ENCODE assay signal across 8 cellular contexts in the genomic region with DNA sequence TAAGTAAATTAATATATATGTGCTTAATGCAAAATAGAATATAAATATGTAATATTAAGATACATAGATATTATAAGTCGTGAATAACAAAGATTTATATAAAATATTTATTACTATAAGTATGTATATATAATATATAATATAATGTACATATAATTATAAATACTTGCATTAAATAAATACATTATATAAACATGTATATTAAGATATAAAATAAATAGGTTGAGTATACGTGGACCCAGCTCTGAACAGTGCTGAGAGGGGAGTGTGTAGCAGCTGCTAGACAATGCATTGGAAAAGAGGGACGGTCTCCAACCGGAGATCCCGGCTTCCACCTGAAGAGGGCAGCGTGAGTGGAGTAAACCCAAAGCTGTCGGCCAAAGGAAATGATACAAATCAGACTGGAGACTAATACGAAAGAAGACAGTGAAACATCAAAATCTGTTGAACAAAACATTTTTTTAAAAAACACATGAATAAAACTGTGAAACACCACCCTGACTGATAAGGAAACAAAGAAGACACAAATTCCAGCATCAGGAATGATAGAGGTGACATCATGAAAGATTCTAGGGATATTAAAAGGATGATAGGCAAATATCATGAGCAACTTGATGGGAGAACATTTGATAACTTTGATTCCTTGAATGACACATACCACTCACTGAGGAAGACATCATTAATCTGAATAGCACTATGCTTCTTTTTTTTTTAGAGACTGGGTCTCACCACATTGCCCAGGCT.
A peak's percentile ranks its signal among the peaks of the same experiment; 100 is the strongest.
DNase-seq lines count a peak whose midpoint lies in the region; ATAC-seq and TF ChIP-seq lines count a peak whose summit lies in the region.

No MANE protein-coding gene starts in this region.

- no peaks in the 10 kb centered on the region for H3K9me3 Mint-ChIP-seq in osteocyte (ENCODE audit: unreplicated experiment)

- no peak overlapping the region for H4K8ac ChIP-seq in neuronal stem cell (ENCODE audit: low read depth, low read length)

- H2BK5ac ChIP-seq in neuronal stem cell (ENCODE audit: low read length), result no peak overlapping the region

- WGBS in upper lobe of left lung, 2 donors, result 18% methylated on average over 8 of the region's 8 CpGs
- no CpG with 5 or more reads among the region's 8 CpGs for WGBS in neuronal stem cell (ENCODE audit: extremely low coverage in 2 of 2, insufficient read length in 2 of 2, insufficient replicate concordance in 1 of 2), 2 donors

- H3K27me3 Mint-ChIP-seq in osteocyte (ENCODE audit: unreplicated experiment), result no peaks in the 10 kb centered on the region

- peak; percentile 26 for DNase-seq in Caki2 (ENCODE audit: low read depth)
- peak; percentile 42 for DNase-seq in RKO (ENCODE audit: low spot score)
- peak; percentile 40 to 42 for DNase-seq in activated T-helper 1 cell treated with anti-CD3 and anti-CD28 coated beads, Interleukin-2, amount 50 U/mL, for 16 hours (ENCODE audit: low read depth in 1 of 2, low spot score in 1 of 2)
- DNase-seq in fibroblast of the conjunctiva (ENCODE audit: low read depth), result peak; percentile 30
- no peak for DNase-seq in osteocyte (ENCODE audit: extremely low spot score, unreplicated experiment)
- DNase-seq in upper lobe of left lung, result peak in 1 of 2 donors; percentile 55
- no peak for DNase-seq in neuronal stem cell (ENCODE audit: low spot score)

- peak; percentile 49 for TF ChIP-seq CTCF in KMS-11 (conservative IDR thresholded peaks at IDR 0.05; ENCODE audit: low read depth, low read length)
- peak; percentile 86 for TF ChIP-seq CTCF in osteocyte (IDR thresholded peaks at IDR 0.05)
- TF ChIP-seq CTCF in upper lobe of left lung (IDR thresholded peaks at IDR 0.05), result peak; percentile 22 to 68 (median 50)

- no peaks in the 10 kb centered on the region for H3K36me3 ChIP-seq in KMS-11 (ENCODE audit: insufficient read depth)
- peaks cover 0 to 14% (median 2%) of the 10 kb centered on the region in 4 donors for H3K36me3 ChIP-seq in upper lobe of left lung
- peaks cover 4 to 10% of the 10 kb centered on the region in 2 donors for H3K36me3 ChIP-seq in neuronal stem cell (replicated peaks in 1 of 2; ENCODE audit: control insufficient read depth in 2 of 2, insufficient read depth in 2 of 2, low read length in 2 of 2)

- no peak overlapping the region for H3K9ac ChIP-seq in KMS-11
- H3K9ac ChIP-seq in neuronal stem cell (ENCODE audit: low read depth, low read length, poor library complexity), result no peak overlapping the region

- H3K36me3 Mint-ChIP-seq in osteocyte (ENCODE audit: unreplicated experiment), result peaks cover 7% of the 10 kb centered on the region

- H3K4me2 ChIP-seq in KMS-11, result no peak overlapping the region
- H3K4me2 ChIP-seq in neuronal stem cell (ENCODE audit: insufficient read depth, low read length, poor library complexity, severe bottlenecking), result no peak overlapping the region

- no peak overlapping the region for H4K91ac ChIP-seq in neuronal stem cell (ENCODE audit: low read depth, low read length, poor library complexity)

- H3K4ac ChIP-seq in neuronal stem cell (ENCODE audit: low read length), result no peak overlapping the region

- no peak overlapping the region for H2BK15ac ChIP-seq in neuronal stem cell (ENCODE audit: low read length)

- no peak for TF ChIP-seq EP300 in upper lobe of left lung (IDR thresholded peaks at IDR 0.05)

- H3K4me3 ChIP-seq in KMS-11 (IDR thresholded peaks at IDR 0.05; ENCODE audit: insufficient read depth, low read depth, low read length) (no peak overlapping the region), upper lobe of left lung (no peak overlapping the region), neuronal stem cell (ENCODE audit: low read length in 2 of 2) (no peak overlapping the region)

- H2AFZ ChIP-seq in KMS-11 (ENCODE audit: low read depth) (no peak overlapping the region), neuronal stem cell (ENCODE audit: low read length) (no peak overlapping the region)

- no peak overlapping the region for H2AK5ac ChIP-seq in neuronal stem cell (ENCODE audit: low read depth, low read length)

- H3K23ac ChIP-seq in neuronal stem cell (ENCODE audit: low read depth, low read length, poor library complexity), result no peak overlapping the region

- no peaks in the 10 kb centered on the region for H3K79me1 ChIP-seq in neuronal stem cell (ENCODE audit: low read depth, low read length)

- no peak overlapping the region for H3K14ac ChIP-seq in neuronal stem cell (ENCODE audit: low read length)

- H3K4me1 ChIP-seq in KMS-11 (ENCODE audit: low read depth, poor library complexity, severe bottlenecking) (no peaks in the 10 kb centered on the region), upper lobe of left lung (peaks cover 2 to 9% (median 5%) of the 10 kb centered on the region in 4 donors), neuronal stem cell (ENCODE audit: control insufficient read depth in 2 of 2, insufficient read depth in 1 of 2, low read depth in 1 of 2, low read length in 2 of 2) (peaks cover 0 to 3% of the 10 kb centered on the region in 2 donors)

- H3K18ac ChIP-seq in neuronal stem cell (ENCODE audit: low read length), result no peak overlapping the region

- no peak overlapping the region for H2BK12ac ChIP-seq in neuronal stem cell (ENCODE audit: low read length)

- H3K4me3 Mint-ChIP-seq in osteocyte (ENCODE audit: unreplicated experiment), result no peak overlapping the region

- no peaks in the 10 kb centered on the region for H3K9me3 ChIP-seq in upper lobe of left lung
- H3K9me3 ChIP-seq in neuronal stem cell (replicated peaks in 1 of 2; ENCODE audit: control insufficient read depth in 2 of 2, insufficient read depth in 1 of 2, low read depth in 1 of 2, low read length in 2 of 2), result peaks cover 8 to 11% of the 10 kb centered on the region in 2 donors

- H3K79me2 ChIP-seq in KMS-11 (ENCODE audit: insufficient read depth, low read depth), result no peaks in the 10 kb centered on the region

- H4K20me1 ChIP-seq in KMS-11 (ENCODE audit: insufficient read depth), result no peaks in the 10 kb centered on the region

- H3K27me3 ChIP-seq in KMS-11 (ENCODE audit: insufficient read depth, low read depth), result no peaks in the 10 kb centered on the region
- no peaks in the 10 kb centered on the region for H3K27me3 ChIP-seq in upper lobe of left lung
- no peaks in the 10 kb centered on the region for H3K27me3 ChIP-seq in neuronal stem cell (ENCODE audit: control insufficient read depth in 3 of 3, insufficient read depth in 3 of 3, low read depth in 1 of 3, low read length in 3 of 3)

- H3K27ac ChIP-seq in KMS-11 (no peak overlapping the region), upper lobe of left lung (no peak overlapping the region), neuronal stem cell (replicated peaks; ENCODE audit: low read length) (no peak overlapping the region)

- H3K4me1 Mint-ChIP-seq in osteocyte (ENCODE audit: unreplicated experiment), result peaks cover 26% of the 10 kb centered on the region

- H3K27ac Mint-ChIP-seq in osteocyte (ENCODE audit: unreplicated experiment), result peak overlapping the region; percentile 54

- ATAC-seq in upper lobe of left lung (ENCODE audit: low FRiP score in 2 of 2), result peak; percentile 62 to 84

- no peak for TF ChIP-seq POLR2A in upper lobe of left lung (IDR thresholded peaks at IDR 0.05)

- in situ Hi-C loops in Caki2 (cut with HindIII; ENCODE audit: low pct_unique_long_range_greater_than_20kb, low sequenced_read_pairs), result no loop called here

- H2BK120ac ChIP-seq in neuronal stem cell (ENCODE audit: low read depth, low read length), result no peak overlapping the region

Comparison
In these comparisons a context has a peak if more than half of its experiments do, and no peak if none do; other contexts are left out.
1. DNase-seq: peak in Caki2 (single experiment), RKO (single experiment), activated T-helper 1 cell treated with anti-CD3 and anti-CD28 coated beads, Interleukin-2, amount 50 U/mL, for 16 hours (2 of 2) and fibroblast of the conjunctiva (single experiment); none in osteocyte (single experiment) and neuronal stem cell (single experiment).
2. Peak in every context shown above with its lines, with median percentiles within 50 percentile points of each other: CTCF ChIP-seq.